ENCODE assay signal across 10 cellular contexts in the genomic region with DNA sequence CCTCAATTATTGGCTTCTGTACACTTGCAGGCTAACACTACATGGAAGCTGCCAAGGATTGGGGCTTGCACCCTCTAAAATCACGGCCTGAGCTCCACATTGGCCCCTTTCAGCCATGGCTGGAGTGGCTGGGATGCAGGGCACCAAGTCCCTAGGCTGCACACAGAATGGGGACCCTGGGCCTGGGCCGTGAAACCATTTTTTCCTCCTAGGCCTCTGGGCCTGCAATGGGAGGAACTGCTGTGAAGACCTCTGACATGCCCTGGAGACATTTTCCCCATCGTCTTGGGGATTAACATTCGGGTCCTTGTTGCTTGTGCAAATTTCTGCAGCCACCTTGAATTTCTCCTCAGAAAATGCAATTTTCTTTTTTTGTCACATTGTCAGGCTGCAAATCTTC. TPM values are rescaled to one million over a fixed set of nuclear protein-coding genes. Genes with fewer than 3 reads are reported as not detected.
DNase-seq lines count a peak whose midpoint lies in the region; TF ChIP-seq lines count a peak whose summit lies in the region.
"Not testable (repeated sequence)": the region's sequence is repeated elsewhere in the genome, so short reads cannot be mapped to it uniquely, and the experiment has no call there.
"Had no signal": no experiment of that assay in that cellular context is flagged by ENCODE, and none has a peak within 500 bp of the region (broad histone marks: within the 10 kb centered on the region; RNA-seq: fewer than 3 reads in every experiment).

No MANE protein-coding gene starts in this region.

- not testable (repeated sequence) for TF ChIP-seq EP300 in sigmoid colon (IDR thresholded peaks at IDR 0.05); suprapubic skin (IDR thresholded peaks at IDR 0.05)

- H4K5ac ChIP-seq in H9 (ENCODE audit: insufficient read length, low read depth, low read length) = not testable (repeated sequence)

- H3K9me3 Mint-ChIP-seq in H9 = peaks cover 24 to 36% of the 10 kb centered on the region in 2 experiments
- H3K9me3 Mint-ChIP-seq in chondrocyte (ENCODE audit: low read depth) = not testable (repeated sequence)

- H2AK5ac ChIP-seq in H9 (ENCODE audit: insufficient read length, low read length) = not testable (repeated sequence)

- H2AFZ ChIP-seq in H9 (ENCODE audit: low read length) = not testable (repeated sequence)

- H3K4me3 ChIP-seq in sigmoid colon, suprapubic skin: not testable (repeated sequence)

- not testable (repeated sequence) for H3K9me3 ChIP-seq in H9 (ENCODE audit: control insufficient read depth, low read depth, low read length); sigmoid colon; suprapubic skin

- H2BK5ac ChIP-seq in H9 (ENCODE audit: insufficient read length, low read length) = not testable (repeated sequence)

- not testable (repeated sequence) for H3K27ac Mint-ChIP-seq in H9; chondrocyte (ENCODE audit: unreplicated experiment)

- not testable (repeated sequence) for TF ChIP-seq POLR2A in sigmoid colon (IDR thresholded peaks at IDR 0.05); suprapubic skin (IDR thresholded peaks at IDR 0.05)

- H3K23ac ChIP-seq in H9 (ENCODE audit: insufficient read length, low read depth, low read length) = not testable (repeated sequence)

- not testable (repeated sequence) for H3K4me2 ChIP-seq in H9 (ENCODE audit: insufficient read depth, insufficient read length, low read length)

- not testable (repeated sequence) for H3K4me1 Mint-ChIP-seq in H9; chondrocyte (ENCODE audit: low read depth)

- H4K91ac ChIP-seq in H9 (ENCODE audit: insufficient read length, low read depth, low read length) = not testable (repeated sequence)

- H3K27me3 Mint-ChIP-seq in H9 (ENCODE audit: low read depth) = peaks cover 52% of the 10 kb centered on the region
- H3K27me3 Mint-ChIP-seq in chondrocyte (ENCODE audit: low read depth) = peaks cover 60% of the 10 kb centered on the region

- not testable (repeated sequence) for H2BK20ac ChIP-seq in H9 (ENCODE audit: low read depth, low read length, poor library complexity, severe bottlenecking)

- not testable (repeated sequence) for H4K20me1 ChIP-seq in H9 (ENCODE audit: control insufficient read depth, insufficient read depth, insufficient read length)

- H2BK12ac ChIP-seq in H9 (ENCODE audit: insufficient read length, low read depth, low read length) = not testable (repeated sequence)

- not testable (repeated sequence) for H3K4me1 ChIP-seq in H9 (ENCODE audit: insufficient read depth, low read length); sigmoid colon; suprapubic skin

- H3K27me3 ChIP-seq in H9 (ENCODE audit: insufficient read depth, low read length) = not testable (repeated sequence)
- H3K27me3 ChIP-seq in sigmoid colon = peaks cover 0 to 43% (median 27%) of the 10 kb centered on the region in 3 donors
- peaks cover 72% of the 10 kb centered on the region for H3K27me3 ChIP-seq in suprapubic skin

- TF ChIP-seq CTCF in H9 (conservative IDR thresholded peaks at IDR 0.05); chondrocyte (IDR thresholded peaks at IDR 0.05); sigmoid colon (IDR thresholded peaks at IDR 0.05); suprapubic skin (IDR thresholded peaks at IDR 0.05): not testable (repeated sequence)

- not testable (repeated sequence) for H3K18ac ChIP-seq in H9 (ENCODE audit: insufficient read length, low read depth, low read length)

- H3K36me3 Mint-ChIP-seq in H9 (ENCODE audit: insufficient read depth in 1 of 3, low read depth in 3 of 3) = peaks cover 5 to 21% (median 8%) of the 10 kb centered on the region in 3 experiments
- not testable (repeated sequence) for H3K36me3 Mint-ChIP-seq in chondrocyte (ENCODE audit: low read depth)

- H4K8ac ChIP-seq in H9 (replicated peaks; ENCODE audit: insufficient read length, low read depth, low read length) = not testable (repeated sequence)

- not testable (repeated sequence) for H3K14ac ChIP-seq in H9 (ENCODE audit: insufficient read depth, low read length)

- WGBS in H9 (ENCODE audit: extremely low coverage, insufficient read length, low lambda C conversion rate) = no CpG with 5 or more reads among the region's 4 CpGs
- 64 to 73% methylated on average over 4 of the region's 4 CpGs for WGBS in sigmoid colon, 2 donors
- 84% methylated on average over 3 of the region's 4 CpGs for WGBS in suprapubic skin

- H3K9ac ChIP-seq in H9 (ENCODE audit: extremely low read depth, insufficient read length, low read length) = not testable (repeated sequence)

- H3K56ac ChIP-seq in H9 (ENCODE audit: insufficient read length, low read depth, low read length) = not testable (repeated sequence)

- H3K27ac ChIP-seq in H9 (ENCODE audit: insufficient read length, low read depth, low read length); sigmoid colon; suprapubic skin: not testable (repeated sequence)

- not testable (repeated sequence) for H2BK15ac ChIP-seq in H9 (ENCODE audit: low read depth, low read length)

- H2BK120ac ChIP-seq in H9 (ENCODE audit: low read depth, low read length, poor library complexity, severe bottlenecking) = not testable (repeated sequence)

- intact Hi-C loops in sigmoid colon (cut with DNase I) = not testable (repeated sequence)

- H3K79me2 ChIP-seq in H9 (ENCODE audit: insufficient read depth, low read length) = not testable (repeated sequence)

- not testable (repeated sequence) for H3K23me2 ChIP-seq in H9 (ENCODE audit: insufficient read length, low read depth, low read length, poor library complexity, severe bottlenecking)

- H3K4me3 Mint-ChIP-seq in H9; chondrocyte (ENCODE audit: unreplicated experiment): not testable (repeated sequence)

- H3K79me1 ChIP-seq in H9 (ENCODE audit: insufficient read depth, low read depth, low read length, poor library complexity, severe bottlenecking) = not testable (repeated sequence)

- DNase-seq in H9 (peak; percentile 2), chondrocyte (ENCODE audit: low spot score) (peak; percentile 48), mesenteric fat pad (ENCODE audit: low spot score) (peak; percentile 47), sigmoid colon (peak; percentile 27), suprapubic skin (ENCODE audit: low spot score in 2 of 2) (peak; percentile 27 to 49)
- peak; percentile 6 for DNase-seq in activated CD8-positive, alpha-beta memory T cell treated with anti-CD3 and anti-CD28 coated beads, Interleukin-2, amount 50 U/mL, for 4 hours

- H3K36me3 ChIP-seq in sigmoid colon, suprapubic skin: not testable (repeated sequence)

- H3K4ac ChIP-seq in H9 (ENCODE audit: low read depth, low read length) = not testable (repeated sequence)

- H3T11ph ChIP-seq in H9 (ENCODE audit: low read length) = not testable (repeated sequence)

RNA-seq across cellular contexts. Expression of a gene that starts 23.6 kb away (rescaled TPM):
- total RNA-seq in H9 (2021) (34.1 and 36.8 TPM in 2 replicates), chondrocyte (1.2 to 4.2 TPM (median 2.8 TPM) in 3 replicates), mesenteric fat pad (22.6 TPM), sigmoid colon (10 to 100 TPM; 13.3 to 19.3 (median 17.2) TPM), suprapubic skin (10 to 100 TPM in 2 of 4 donors, 1 to 10 TPM in 2; 4.0 to 15.4 (median 11.7) TPM)
- 10 to 100 TPM in 1 of 3 donors, 1 to 10 TPM in 2; 1.2 to 13.6 (median 4.2) TPM for polyA plus RNA-seq in sigmoid colon
- total RNA-seq: B cell; CD4-positive, alpha-beta T cell; CD8-positive, alpha-beta memory T cell; GM12878 had no signal
- polyA plus RNA-seq: CD8-positive, alpha-beta memory T cell; GM12878 had no signal
